Comparison of ENCODE assay signal across 8 cellular contexts in genomic region chr11:64271339-64272132, GRCh38. TPM values are rescaled to one million over a fixed set of nuclear protein-coding genes. Genes with fewer than 3 reads are reported as not detected.
DNase-seq lines count a peak whose midpoint lies in the region; ATAC-seq, FAIRE-seq and TF ChIP-seq lines count a peak whose summit lies in the region.

No MANE protein-coding gene starts in this region.

- H3K27me3 ChIP-seq in esophagus squamous epithelium = no peaks in the 10 kb centered on the region

- ATAC-seq in HG02623 (IDR thresholded peaks at IDR 0.05; ENCODE audit: unreplicated experiment) = no peak

- WGBS in esophagus squamous epithelium, 2 donors = 5 to 6% methylated on average over 12 to 13 of the region's 38 CpGs

- FAIRE-seq in RCC 7860 (lab: Jason Lieb, UNC) = no peak

- peaks cover 0 to 26% (median 4%) of the 10 kb centered on the region in 3 donors for H3K36me3 ChIP-seq in esophagus squamous epithelium

- peak in 2 of 4 donors; percentile 36 to 38 for TF ChIP-seq POLR2A in esophagus squamous epithelium (IDR thresholded peaks at IDR 0.05)

- peaks cover 32 to 74% (median 34%) of the 10 kb centered on the region in 3 donors for H3K4me1 ChIP-seq in esophagus squamous epithelium

- DNase-seq in DMS53 (lab: John Stamatoyannopoulos, UW) (peak; percentile 96), RCC 7860 (ENCODE audit: low spot score) (peak; percentile 59), activated T-helper 1 cell treated with Interleukin-2 at 50 U/mL for 16 hours (ENCODE audit: low read depth) (peak; percentile 78), esophagus squamous epithelium (lab: John Stamatoyannopoulos, UW) (peak; percentile 86), myocyte (ENCODE audit: low read depth) (peak; percentile 96)
- peak; percentile 94 for DNase-seq in Jurkat, Clone E6-1 (ENCODE audit: low read depth, low spot score)
- peak; percentile 63 to 69 for DNase-seq in stimulated activated CD8-positive, alpha-beta memory T cell treated with anti-CD3 and anti-CD28 coated beads, Interleukin-7, amount 100 ng/mL, for 1 hour (ENCODE audit: low read depth in 2 of 2)

- intact Hi-C loops in esophagus squamous epithelium (cut with DNase I) = no loop called here

- no peaks in the 10 kb centered on the region for H3K9me3 ChIP-seq in esophagus squamous epithelium

- TF ChIP-seq CTCF in esophagus squamous epithelium (IDR thresholded peaks at IDR 0.05) = peak in 1 of 6 experiments; percentile 18

- H3K27ac ChIP-seq in esophagus squamous epithelium = peak overlapping the region; percentile 86 to 98 (median 96)

- peak overlapping the region; percentile 89 for H3K4me3 ChIP-seq in Jurkat, Clone E6-1 (ENCODE audit: low read length)
- H3K4me3 ChIP-seq in esophagus squamous epithelium = peak overlapping the region; percentile 43 to 88 (median 73)

RNA-seq across cellular contexts. Expression of gene BAD, which starts 12.9 kb away (rescaled TPM):
- 37.3 TPM for polyA plus RNA-seq in Jurkat, Clone E6-1 (2012; ENCODE audit: insufficient read depth, insufficient read length)
- 10 to 100 TPM; 49.4 to 86.5 (median 72.9) TPM for total RNA-seq in esophagus squamous epithelium
- 67.5 and 89.1 TPM in 2 replicates for total RNA-seq in myocyte
- polyA plus RNA-seq in myocyte (2012) = 105 TPM

RNA-seq across cellular contexts. Expression of gene GPR137, which starts 14.1 kb away (rescaled TPM):
- 43.7 TPM for polyA plus RNA-seq in Jurkat, Clone E6-1 (2012; ENCODE audit: insufficient read depth, insufficient read length)
- total RNA-seq in esophagus squamous epithelium (10 to 100 TPM; 17.5 to 19.9 (median 19.2) TPM), myocyte (28.4 and 32.9 TPM in 2 replicates)
- polyA plus RNA-seq in myocyte (2012) = 101 TPM

RNA-seq across cellular contexts. Expression of gene KCNK4, which starts 19.6 kb away (rescaled TPM):
- not detected for polyA plus RNA-seq in Jurkat, Clone E6-1 (2012; ENCODE audit: insufficient read depth, insufficient read length)
- total RNA-seq in esophagus squamous epithelium = not detected
- not detected in 2 replicates for total RNA-seq in myocyte
- polyA plus RNA-seq in myocyte (2012) = 0.09 TPM

RNA-seq across cellular contexts. Expression of gene PLCB3, which starts 20.2 kb away (rescaled TPM):
- 13.5 TPM for polyA plus RNA-seq in Jurkat, Clone E6-1 (2012; ENCODE audit: insufficient read depth, insufficient read length)
- total RNA-seq in esophagus squamous epithelium = 10 to 100 TPM; 29.8 to 54.5 (median 42.4) TPM
- total RNA-seq in myocyte = 41.5 and 41.7 TPM in 2 replicates
- polyA plus RNA-seq in myocyte (2012) = 30.8 TPM

RNA-seq across cellular contexts. Expression of gene PPP1R14B, which starts 24.8 kb away (rescaled TPM):
- 339 TPM for polyA plus RNA-seq in Jurkat, Clone E6-1 (2012; ENCODE audit: insufficient read depth, insufficient read length)
- total RNA-seq in esophagus squamous epithelium = 100 to 1,000 TPM; 137 to 279 (median 203) TPM
- 656 and 816 TPM in 2 replicates for total RNA-seq in myocyte
- 808 TPM for polyA plus RNA-seq in myocyte (2012)
